9 cellular contexts compared by ENCODE assay signal in the genomic region with DNA sequence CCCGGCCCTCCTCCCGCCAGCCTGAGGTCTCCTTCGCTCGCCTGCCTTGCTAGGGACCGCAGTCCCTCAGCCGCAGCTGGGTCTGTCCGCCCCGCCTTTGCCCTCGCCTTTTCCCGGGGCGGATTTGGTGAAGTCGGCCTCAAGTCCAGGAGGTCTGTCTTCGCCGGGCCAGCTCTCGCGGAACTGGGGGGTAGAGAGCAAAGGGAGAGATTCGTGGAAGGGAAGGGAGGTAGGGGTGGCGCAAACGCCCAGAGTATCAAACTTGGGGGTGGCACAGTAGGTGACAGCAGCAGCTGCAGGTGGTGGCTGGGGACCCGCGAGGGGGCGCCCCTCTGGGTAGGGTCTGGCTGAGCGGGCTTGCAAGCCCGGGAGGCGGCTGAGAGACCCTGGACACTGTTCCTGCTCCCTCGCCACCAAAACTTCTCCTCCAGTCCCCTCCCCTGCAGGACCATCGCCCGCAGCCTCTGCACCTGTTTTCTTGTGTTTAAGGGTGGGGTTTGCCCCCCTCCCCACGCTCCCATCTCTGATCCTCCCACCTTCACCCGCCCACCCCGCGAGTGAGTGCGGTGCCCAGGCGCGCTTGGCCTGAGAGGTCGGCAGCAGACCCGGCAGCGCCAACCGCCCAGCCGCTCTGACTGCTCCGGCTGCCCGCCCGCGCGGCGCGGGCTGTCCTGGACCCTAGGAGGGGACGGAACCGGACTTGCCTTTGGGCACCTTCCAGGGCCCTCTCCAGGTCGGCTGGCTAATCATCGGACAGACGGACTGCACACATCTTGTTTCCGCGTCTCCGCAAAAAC. TPM values are rescaled to one million over a fixed set of nuclear protein-coding genes. Genes with fewer than 3 reads are reported as not detected.
DNase-seq lines count a peak whose midpoint lies in the region; ATAC-seq and TF ChIP-seq lines count a peak whose summit lies in the region.
"Had no signal": no experiment of that assay in that cellular context is flagged by ENCODE, and none has a peak within 500 bp of the region (broad histone marks: within the 10 kb centered on the region; RNA-seq: fewer than 3 reads in every experiment).

TSS of gene NPY2R (plus strand) at position 379 of the 797 bp plus-strand sequence. CDS start 5,304 bp downstream, outside the sequence.

- no peak for TF ChIP-seq CTCF in ascending aorta (IDR thresholded peaks at IDR 0.05)

- no peaks in the 10 kb centered on the region for H3K9me3 ChIP-seq in ascending aorta
- H3K9me3 ChIP-seq in iPS-18c (ENCODE audit: control insufficient read depth, insufficient read depth, low read length): no peaks in the 10 kb centered on the region

- no peaks in the 10 kb centered on the region for H3K27me3 ChIP-seq in ascending aorta

- intact Hi-C loops in ascending aorta (cut with DNase I): no loop called here

- peak within 1 kb of the TSS; percentile 40 to 52 for H3K4me3 ChIP-seq in ascending aorta
- peak within 1 kb of the TSS; percentile 72 for H3K4me3 ChIP-seq in iPS-18c (ENCODE audit: insufficient read depth, low read depth, low read length)

- ATAC-seq in HG03354 (IDR thresholded peaks at IDR 0.05; ENCODE audit: poor library complexity, severe bottlenecking, unreplicated experiment) (no peak), GM21423 (IDR thresholded peaks at IDR 0.05; ENCODE audit: unreplicated experiment) (no peak)

- peak; percentile 4 for DNase-seq in GM03348 (ENCODE audit: low spot score)
- DNase-seq in ascending aorta (ENCODE audit: low spot score in 2 of 2): no peak
- peak; percentile 83 for DNase-seq in retina
- no peak for DNase-seq in globus pallidus (ENCODE audit: low spot score)
- no peak for DNase-seq in HK-2 (ENCODE audit: unreplicated experiment)

- H3K36me3 ChIP-seq in ascending aorta: no peaks in the 10 kb centered on the region

- H3K27ac ChIP-seq in ascending aorta: no peak within 1 kb of the TSS

- H3K4me1 ChIP-seq in ascending aorta: peaks cover 0 to 5% of the 10 kb centered on the region in 2 donors

RNA-seq across cellular contexts. Expression of gene NPY2R, which starts in this region (rescaled TPM):
- not detected for total RNA-seq in ascending aorta
- total RNA-seq: myocyte had no signal

Comparison
In these comparisons a context has a peak if more than half of its experiments do, and no peak if none do; other contexts are left out.
1. DNase-seq: peak in GM03348 (single experiment) and retina (single experiment); none in ascending aorta (0 of 2), globus pallidus (single experiment) and HK-2 (single experiment).